9 cellular contexts compared by ENCODE assay signal in genomic region chr1:209375097-209375496, GRCh38.
"Had no signal": no experiment of that assay in that cellular context is flagged by ENCODE, and none has a peak within 500 bp of the region (broad histone marks: within the 10 kb centered on the region; RNA-seq: fewer than 3 reads in every experiment).

No MANE protein-coding gene starts in this region.

- H3K9me3 Mint-ChIP-seq: activated T-helper 2 cell treated with anti-CD3 and anti-CD28 coated beads, Interferon-gamma antibody, Interleukin-2, Interleukin-4, amounts not matched to agents 10 μg/mL and 5 μg/mL and 100 μg/mL, durations not matched to agents 14 hours and 24 hours and 36 hours had no signal

- H3K27ac ChIP-seq: esophagus muscularis mucosa, left ventricle myocardium inferior, thyroid gland had no signal

- H3K4me3 ChIP-seq: esophagus muscularis mucosa, left ventricle myocardium inferior, thyroid gland had no signal

- FAIRE-seq: endometrium, islet of Langerhans had no signal

- H3K36me3 ChIP-seq: esophagus muscularis mucosa, left ventricle myocardium inferior, thyroid gland had no signal

- H3K4me1 Mint-ChIP-seq: T-helper 17 cell had no signal

- DNase-seq: activated naive CD4-positive, alpha-beta T cell treated with anti-CD3 and anti-CD28 coated beads, Interleukin-2, amount 50 U/mL, for 16 hours; amygdala; left ventricle myocardium inferior; T-helper 17 cell; thyroid gland had no signal

- H3K4me3 Mint-ChIP-seq: T-helper 17 cell had no signal

- H3K9me3 ChIP-seq: esophagus muscularis mucosa, left ventricle myocardium inferior, thyroid gland had no signal

- H3K27ac Mint-ChIP-seq: activated T-helper 2 cell treated with anti-CD3 and anti-CD28 coated beads, Interferon-gamma antibody, Interleukin-2, Interleukin-4, amounts not matched to agents 10 μg/mL and 5 μg/mL and 100 μg/mL, durations not matched to agents 14 hours and 24 hours and 36 hours; T-helper 17 cell had no signal

- H3K27me3 ChIP-seq: esophagus muscularis mucosa, thyroid gland had no signal

- ATAC-seq: T-helper 17 cell had no signal

- H3K4me1 ChIP-seq: esophagus muscularis mucosa, left ventricle myocardium inferior, thyroid gland had no signal
